40 cellular contexts compared by ENCODE assay signal in genomic region chr20:48090784-48091183, GRCh38.
"Had no signal": no experiment of that assay in that cellular context is flagged by ENCODE, and none has a peak within 500 bp of the region (broad histone marks: within the 10 kb centered on the region; RNA-seq: fewer than 3 reads in every experiment).

No MANE protein-coding gene starts in this region.

- H3K4me3 Mint-ChIP-seq: activated naive CD4-positive, alpha-beta T cell treated with anti-CD3 and anti-CD28 coated beads for 36 hours; activated naive CD4-positive, alpha-beta T cell treated with anti-CD3 and anti-CD28 coated beads, Interleukin-2, amount 10 ng/mL, durations not matched to agents 7 days and 5 days; activated naive CD4-positive, alpha-beta T cell treated with anti-CD3 and anti-CD28 coated beads, Interleukin-2, amount 50 U/mL, for 24 hours; activated naive CD8-positive, alpha-beta T cell; activated naive CD8-positive, alpha-beta T cell treated with anti-CD3 and anti-CD28 coated beads for 36 hours; activated naive CD8-positive, alpha-beta T cell treated with anti-CD3 and anti-CD28 coated beads, Interleukin-2, amount 10 ng/mL, durations not matched to agents 7 days and 5 days; activated naive CD8-positive, alpha-beta T cell treated with anti-CD3 and anti-CD28 coated beads, Interleukin-2, amount 50 U/mL, for 24 hours; activated T-cell treated with anti-CD3 and anti-CD28 coated beads, Interleukin-2, amount 50 U/mL, for 24 hours; activated T-cell treated with anti-CD3 and anti-CD28 coated beads, Interleukin-2, amount 50 U/mL, for 4 hours; activated T-cell treated with anti-CD3 and anti-CD28 coated beads, Interleukin-2, amount 50 U/mL, for 72 hours; activated T-helper 1 cell treated with anti-CD3 and anti-CD28 coated beads, Interleukin-12 subunit alpha, Interleukin-12 subunit beta, Interleukin-2, Interleukin-4 antibody, amounts not matched to agents 30 ng/mL and 10 ng/mL and 1 ng/mL, durations not matched to agents 14 hours and 24 hours and 36 hours; activated T-helper 17 cell treated with anti-CD3 and anti-CD28 coated beads, Interleukin-2, amount 50 U/mL, for 72 hours; brain; central memory CD8-positive, alpha-beta T cell had no signal

- H3K27me3 ChIP-seq: ascending aorta, body of pancreas, brain microvascular endothelial cell, cardiac muscle cell had no signal

- H3K4me3 ChIP-seq: adrenal gland, ascending aorta, body of pancreas, breast epithelium, cardiac muscle cell had no signal

- H3K9me3 Mint-ChIP-seq: activated naive CD4-positive, alpha-beta T cell treated with anti-CD3 and anti-CD28 coated beads for 36 hours; activated naive CD4-positive, alpha-beta T cell treated with anti-CD3 and anti-CD28 coated beads, Interleukin-2, amount 10 ng/mL, durations not matched to agents 7 days and 5 days; activated naive CD4-positive, alpha-beta T cell treated with anti-CD3 and anti-CD28 coated beads, Interleukin-2, amount 50 U/mL, for 24 hours; activated naive CD4-positive, alpha-beta T cell treated with anti-CD3 and anti-CD28 coated beads, Interleukin-2, amount 50 U/mL, for 72 hours; activated naive CD8-positive, alpha-beta T cell treated with anti-CD3 and anti-CD28 coated beads for 36 hours; activated naive CD8-positive, alpha-beta T cell treated with anti-CD3 and anti-CD28 coated beads, Interleukin-2, amount 10 ng/mL, durations not matched to agents 7 days and 5 days; activated naive CD8-positive, alpha-beta T cell treated with anti-CD3 and anti-CD28 coated beads, Interleukin-2, amount 50 U/mL, for 24 hours; activated T-cell treated with anti-CD3 and anti-CD28 coated beads, Interleukin-2, amount 50 U/mL, for 24 hours; activated T-cell treated with anti-CD3 and anti-CD28 coated beads, Interleukin-2, amount 50 U/mL, for 4 hours; activated T-cell treated with anti-CD3 and anti-CD28 coated beads, Interleukin-2, amount 50 U/mL, for 72 hours; activated T-helper 1 cell treated with anti-CD3 and anti-CD28 coated beads, Interleukin-12 subunit alpha, Interleukin-12 subunit beta, Interleukin-2, Interleukin-4 antibody, amounts not matched to agents 30 ng/mL and 10 ng/mL and 1 ng/mL, durations not matched to agents 14 hours and 24 hours and 36 hours; activated T-helper 17 cell treated with anti-CD3 and anti-CD28 coated beads, Interleukin-2, amount 50 U/mL, for 72 hours; activated T-helper 2 cell treated with anti-CD3 and anti-CD28 coated beads, Interferon-gamma antibody, Interleukin-2, Interleukin-4, amounts not matched to agents 10 μg/mL and 5 μg/mL and 100 μg/mL, durations not matched to agents 14 hours and 24 hours and 36 hours; central memory CD8-positive, alpha-beta T cell had no signal

- H3K4me1 ChIP-seq: adrenal gland, ascending aorta, body of pancreas, breast epithelium had no signal

- H3K27ac Mint-ChIP-seq: activated naive CD4-positive, alpha-beta T cell treated with anti-CD3 and anti-CD28 coated beads for 36 hours; activated naive CD4-positive, alpha-beta T cell treated with anti-CD3 and anti-CD28 coated beads, Interleukin-2, amount 10 ng/mL, durations not matched to agents 7 days and 5 days; activated naive CD4-positive, alpha-beta T cell treated with anti-CD3 and anti-CD28 coated beads, Interleukin-2, amount 50 U/mL, for 24 hours; activated naive CD4-positive, alpha-beta T cell treated with anti-CD3 and anti-CD28 coated beads, Interleukin-2, amount 50 U/mL, for 72 hours; activated naive CD8-positive, alpha-beta T cell; activated naive CD8-positive, alpha-beta T cell treated with anti-CD3 and anti-CD28 coated beads for 36 hours; activated naive CD8-positive, alpha-beta T cell treated with anti-CD3 and anti-CD28 coated beads, Interleukin-2, amount 10 ng/mL, durations not matched to agents 7 days and 5 days; activated naive CD8-positive, alpha-beta T cell treated with anti-CD3 and anti-CD28 coated beads, Interleukin-2, amount 50 U/mL, for 24 hours; activated T-cell treated with anti-CD3 and anti-CD28 coated beads, Interleukin-2, amount 50 U/mL, for 24 hours; activated T-cell treated with anti-CD3 and anti-CD28 coated beads, Interleukin-2, amount 50 U/mL, for 72 hours; activated T-helper 1 cell treated with anti-CD3 and anti-CD28 coated beads, Interleukin-12 subunit alpha, Interleukin-12 subunit beta, Interleukin-2, Interleukin-4 antibody, amounts not matched to agents 30 ng/mL and 10 ng/mL and 1 ng/mL, durations not matched to agents 14 hours and 24 hours and 36 hours; activated T-helper 17 cell treated with anti-CD3 and anti-CD28 coated beads, Interleukin-2, amount 50 U/mL, for 72 hours; activated T-helper 2 cell treated with anti-CD3 and anti-CD28 coated beads, Interferon-gamma antibody, Interleukin-2, Interleukin-4, amounts not matched to agents 10 μg/mL and 5 μg/mL and 100 μg/mL, durations not matched to agents 14 hours and 24 hours and 36 hours; brain had no signal

- H3K4me1 Mint-ChIP-seq: activated naive CD4-positive, alpha-beta T cell treated with anti-CD3 and anti-CD28 coated beads, Interleukin-2, amount 10 ng/mL, durations not matched to agents 7 days and 5 days; activated naive CD4-positive, alpha-beta T cell treated with anti-CD3 and anti-CD28 coated beads, Interleukin-2, amount 50 U/mL, for 24 hours; activated naive CD8-positive, alpha-beta T cell treated with anti-CD3 and anti-CD28 coated beads for 36 hours; activated naive CD8-positive, alpha-beta T cell treated with anti-CD3 and anti-CD28 coated beads, Interleukin-2, amount 10 ng/mL, durations not matched to agents 7 days and 5 days; activated naive CD8-positive, alpha-beta T cell treated with anti-CD3 and anti-CD28 coated beads, Interleukin-2, amount 50 U/mL, for 24 hours; activated T-helper 17 cell treated with anti-CD3 and anti-CD28 coated beads, Interleukin-2, amount 50 U/mL, for 72 hours; brain; central memory CD8-positive, alpha-beta T cell had no signal

- H3K27ac ChIP-seq: adrenal gland, ascending aorta, body of pancreas, brain microvascular endothelial cell, breast epithelium, cardiac muscle cell had no signal

- H3K36me3 ChIP-seq: adrenal gland, ascending aorta, brain microvascular endothelial cell, breast epithelium, cardiac muscle cell had no signal

- FAIRE-seq: astrocyte, bronchial epithelial cell had no signal

- DNase-seq: activated effector memory CD4-positive, alpha-beta T cell treated with anti-CD3 and anti-CD28 coated beads, Interleukin-2, amount 50 U/mL, for 16 hours; activated effector memory CD4-positive, alpha-beta T cell treated with Interleukin-2 at 50 U/mL for 16 hours; activated gamma-delta T cell; activated gamma-delta T cell treated with Interleukin-2 at 50 U/mL for 16 hours; activated naive CD4-positive, alpha-beta T cell; activated naive CD4-positive, alpha-beta T cell treated with anti-CD3 and anti-CD28 coated beads for 36 hours; activated naive CD4-positive, alpha-beta T cell treated with anti-CD3 and anti-CD28 coated beads, Interleukin-2, amount 10 ng/mL, durations not matched to agents 7 days and 5 days; activated naive CD4-positive, alpha-beta T cell treated with anti-CD3 and anti-CD28 coated beads, Interleukin-2, amount 50 U/mL, for 16 hours; activated naive CD4-positive, alpha-beta T cell treated with Interleukin-2 at 50 U/mL for 16 hours; activated naive CD8-positive, alpha-beta T cell treated with anti-CD3 and anti-CD28 coated beads for 36 hours; activated naive CD8-positive, alpha-beta T cell treated with anti-CD3 and anti-CD28 coated beads, Interleukin-2, amount 10 ng/mL, durations not matched to agents 7 days and 5 days; activated naive CD8-positive, alpha-beta T cell treated with anti-CD3 and anti-CD28 coated beads, Interleukin-2, amount 50 U/mL, for 24 hours; activated T-cell treated with anti-CD3 and anti-CD28 coated beads, Interleukin-2, amount 50 U/mL, for 1 hour; activated T-cell treated with anti-CD3 and anti-CD28 coated beads, Interleukin-2, amount 50 U/mL, for 24 hours; activated T-cell treated with anti-CD3 and anti-CD28 coated beads, Interleukin-2, amount 50 U/mL, for 4 hours; activated T-cell treated with anti-CD3 and anti-CD28 coated beads, Interleukin-2, amount 50 U/mL, for 48 hours; activated T-cell treated with anti-CD3 and anti-CD28 coated beads, Interleukin-2, amount 50 U/mL, for 72 hours; adrenal gland; amniotic stem cell; amygdala; anterior cingulate cortex; aorta; body of pancreas; brain microvascular endothelial cell; caudate nucleus; central memory CD4-positive, alpha-beta T cell; cerebellar nuclear complex had no signal

- ATAC-seq: activated naive CD4-positive, alpha-beta T cell treated with anti-CD3 and anti-CD28 coated beads, Interleukin-2, amount 50 U/mL, for 72 hours; activated naive CD8-positive, alpha-beta T cell treated with anti-CD3 and anti-CD28 coated beads, Interleukin-2, amount 50 U/mL, for 24 hours; activated T-cell treated with anti-CD3 and anti-CD28 coated beads, Interleukin-2, amount 50 U/mL, for 4 hours; activated T-cell treated with anti-CD3 and anti-CD28 coated beads, Interleukin-2, amount 50 U/mL, for 72 hours; activated T-helper 17 cell treated with anti-CD3 and anti-CD28 coated beads, Interleukin-2, amount 50 U/mL, for 72 hours; body of pancreas had no signal

- H3K36me3 Mint-ChIP-seq: activated naive CD4-positive, alpha-beta T cell treated with anti-CD3 and anti-CD28 coated beads, Interleukin-2, amount 10 ng/mL, durations not matched to agents 7 days and 5 days; activated naive CD4-positive, alpha-beta T cell treated with anti-CD3 and anti-CD28 coated beads, Interleukin-2, amount 50 U/mL, for 24 hours; activated naive CD4-positive, alpha-beta T cell treated with anti-CD3 and anti-CD28 coated beads, Interleukin-2, amount 50 U/mL, for 72 hours; activated naive CD8-positive, alpha-beta T cell; activated naive CD8-positive, alpha-beta T cell treated with anti-CD3 and anti-CD28 coated beads for 36 hours; activated naive CD8-positive, alpha-beta T cell treated with anti-CD3 and anti-CD28 coated beads, Interleukin-2, amount 10 ng/mL, durations not matched to agents 7 days and 5 days; brain had no signal

- H3K9me3 ChIP-seq: adrenal gland, ascending aorta, body of pancreas, breast epithelium had no signal
